20 cellular contexts compared by ENCODE assay signal in the genomic region with DNA sequence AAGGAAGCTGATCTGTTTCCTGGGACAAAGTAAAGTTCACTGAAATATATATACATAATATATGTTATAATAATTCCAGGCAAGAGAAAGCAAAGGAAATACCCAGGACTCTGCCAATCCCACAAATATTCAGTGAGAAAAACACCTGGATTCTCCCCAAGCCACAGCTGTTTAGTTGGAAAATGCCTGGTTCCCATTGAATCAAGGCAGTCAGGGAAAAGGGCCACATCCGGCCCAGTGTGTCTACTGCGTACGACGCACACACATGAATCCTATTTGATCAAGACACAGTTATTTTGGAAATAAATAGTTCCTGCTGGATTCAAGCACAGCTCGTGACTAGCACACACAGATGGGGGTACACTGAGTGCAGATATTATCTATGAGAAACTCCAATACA. TPM values are rescaled to one million over a fixed set of nuclear protein-coding genes. Genes with fewer than 3 reads are reported as not detected.
DNase-seq lines count a peak whose midpoint lies in the region; FAIRE-seq and TF ChIP-seq lines count a peak whose summit lies in the region.
"Had no signal": no experiment of that assay in that cellular context is flagged by ENCODE, and none has a peak within 500 bp of the region (broad histone marks: within the 10 kb centered on the region; RNA-seq: fewer than 3 reads in every experiment).

No MANE protein-coding gene starts in this region.

- peak; percentile 31 for DNase-seq in AG10803 (ENCODE audit: low read depth)
- peak; percentile 30 for DNase-seq in MG63
- peak; percentile 6 for DNase-seq in bronchial epithelial cell (ENCODE audit: low read depth)
- DNase-seq in fibroblast of the aortic adventitia (ENCODE audit: low read depth): peak; percentile 9
- DNase-seq in GF-D8 (lab: John Stamatoyannopoulos, UW): no peak
- no peak for DNase-seq in GM12891 (ENCODE audit: insufficient read length, low spot score)
- DNase-seq in chondrocyte (ENCODE audit: low spot score): no peak
- DNase-seq: Caco-2; CD8-positive, alpha-beta T cell; DND-41; GM23248; H9; KG1 had no signal

- H3K4me3 ChIP-seq in AG10803 (ENCODE audit: low read length) (no peak overlapping the region), MG63 (no peak overlapping the region), bronchial epithelial cell (ENCODE audit: low read depth, low read length) (no peak overlapping the region), fibroblast of the aortic adventitia (ENCODE audit: low read depth, low read length) (no peak overlapping the region)
- H3K4me3 ChIP-seq: GM23248 had no signal

- no peaks in the 10 kb centered on the region for H3K9me3 Mint-ChIP-seq in chondrocyte (ENCODE audit: low read depth)
- H3K9me3 Mint-ChIP-seq: CD8-positive, alpha-beta T cell; H9; IgD-negative memory B cell had no signal

- TF ChIP-seq CTCF in AG10803 (conservative IDR thresholded peaks at IDR 0.05; ENCODE audit: low read length) (no peak), bronchial epithelial cell (IDR thresholded peaks at IDR 0.05; ENCODE audit: insufficient read depth, low read length, severe bottlenecking) (no peak), fibroblast of the aortic adventitia (IDR thresholded peaks at IDR 0.05; ENCODE audit: insufficient read depth, low read length) (no peak), chondrocyte (IDR thresholded peaks at IDR 0.05) (no peak)

- H3K36me3 ChIP-seq in MG63 (no peaks in the 10 kb centered on the region), bronchial epithelial cell (ENCODE audit: control insufficient read depth, insufficient read depth, low read length) (no peaks in the 10 kb centered on the region)

- no peak for TF ChIP-seq POLR2A in GM12891 (IDR thresholded peaks at IDR 0.05; ENCODE audit: low read depth, low read length)

- H3K9me3 ChIP-seq in MG63: no peaks in the 10 kb centered on the region
- H3K9me3 ChIP-seq: Caco-2 had no signal

- H3K36me3 Mint-ChIP-seq in chondrocyte (ENCODE audit: low read depth): peaks cover 2% of the 10 kb centered on the region
- H3K36me3 Mint-ChIP-seq: CD14-positive monocyte; CD8-positive, alpha-beta T cell; IgD-negative memory B cell had no signal

- no peaks in the 10 kb centered on the region for H3K4me1 Mint-ChIP-seq in chondrocyte (ENCODE audit: low read depth)
- H3K4me1 Mint-ChIP-seq: CD14-positive monocyte, H9, IgD-negative memory B cell had no signal

- FAIRE-seq in bronchial epithelial cell (lab: Jason Lieb, UNC) (no peak), GM12891 (lab: Jason Lieb, UNC) (no peak)
- FAIRE-seq: A204.1, GM18507 had no signal

- no peak overlapping the region for H3K27ac Mint-ChIP-seq in chondrocyte (ENCODE audit: unreplicated experiment)
- H3K27ac Mint-ChIP-seq: CD14-positive monocyte; CD8-positive, alpha-beta T cell; H9; IgD-negative memory B cell had no signal

- no peaks in the 10 kb centered on the region for H3K27me3 ChIP-seq in MG63
- peaks cover 1% of the 10 kb centered on the region for H3K27me3 ChIP-seq in bronchial epithelial cell (ENCODE audit: control insufficient read depth, insufficient read depth, low read length)

- H3K4me3 Mint-ChIP-seq in chondrocyte (ENCODE audit: unreplicated experiment): no peak overlapping the region
- H3K4me3 Mint-ChIP-seq: CD14-positive monocyte; CD8-positive, alpha-beta T cell; H9; IgD-negative memory B cell had no signal

- peaks cover 63% of the 10 kb centered on the region for H3K27me3 Mint-ChIP-seq in chondrocyte (ENCODE audit: low read depth)

TF ChIP-seq in GM12891, 5 proteins besides CTCF, POLR2A, EP300 and RAD21:
- no peak for TF ChIP-seq TAF1 (IDR thresholded peaks at IDR 0.05; ENCODE audit: low read depth, low read length)
- TF ChIP-seq SPI1 (IDR thresholded peaks at IDR 0.05; ENCODE audit: low read depth, low read length): no peak
- TF ChIP-seq PAX5 (IDR thresholded peaks at IDR 0.05; ENCODE audit: insufficient read depth, low read length, severe bottlenecking): no peak
- TF ChIP-seq POU2F2 (IDR thresholded peaks at IDR 0.05; ENCODE audit: low read depth, low read length): no peak
- TF ChIP-seq POLR2AphosphoS5 (IDR thresholded peaks at IDR 0.05; ENCODE audit: low read depth, low read length): no peak

RNA-seq across cellular contexts. Expression of a gene that starts 6.3 kb away (rescaled TPM):
- under 0.01 and 0.07 TPM in 2 replicates for total RNA-seq in MG63 (2014; rRNA removed; shearing (Covaris generic); ENCODE audit: low replicate concordance)
- total RNA-seq in bronchial epithelial cell: not detected in 2 replicates
- total RNA-seq in fibroblast of the aortic adventitia (ENCODE audit: low replicate concordance): under 0.01 TPM in 1 of 2 replicates, not detected in the other
- not detected for polyA plus RNA-seq in GM12891 (2012; ENCODE audit: low read depth, missing spikeins)
- total RNA-seq in chondrocyte: 0.39 TPM in 1 of 3 replicates, not detected in the others
- total RNA-seq: Caco-2; CD8-positive, alpha-beta T cell; GM23248; HT-29 had no signal
- polyA plus RNA-seq: AG04450, BJ, CD14-positive monocyte, GM23248 had no signal

RNA-seq across cellular contexts. Expression of a gene that starts 52.3 kb away (rescaled TPM):
- 62.1 and 76.8 TPM in 2 replicates for total RNA-seq in MG63 (2014; rRNA removed; shearing (Covaris generic); ENCODE audit: low replicate concordance)
- 99.9 and 106 TPM in 2 replicates for total RNA-seq in bronchial epithelial cell
- total RNA-seq in fibroblast of the aortic adventitia (ENCODE audit: low replicate concordance): 59.2 and 79.6 TPM in 2 replicates
- 53.9 TPM for polyA plus RNA-seq in GM12891 (2012; ENCODE audit: low read depth, missing spikeins)
- total RNA-seq in chondrocyte: 58.0 to 70.3 TPM (median 59.6 TPM) in 3 replicates

Comparison
In these comparisons a context has a peak if more than half of its experiments do, and no peak if none do; other contexts are left out.
1. DNase-seq: peak in AG10803 (single experiment), MG63 (single experiment), bronchial epithelial cell (single experiment) and fibroblast of the aortic adventitia (single experiment); none in GF-D8 (single experiment), GM12891 (single experiment) and chondrocyte (single experiment).